Comparison of ENCODE assay signal across 19 cellular contexts in the genomic region with DNA sequence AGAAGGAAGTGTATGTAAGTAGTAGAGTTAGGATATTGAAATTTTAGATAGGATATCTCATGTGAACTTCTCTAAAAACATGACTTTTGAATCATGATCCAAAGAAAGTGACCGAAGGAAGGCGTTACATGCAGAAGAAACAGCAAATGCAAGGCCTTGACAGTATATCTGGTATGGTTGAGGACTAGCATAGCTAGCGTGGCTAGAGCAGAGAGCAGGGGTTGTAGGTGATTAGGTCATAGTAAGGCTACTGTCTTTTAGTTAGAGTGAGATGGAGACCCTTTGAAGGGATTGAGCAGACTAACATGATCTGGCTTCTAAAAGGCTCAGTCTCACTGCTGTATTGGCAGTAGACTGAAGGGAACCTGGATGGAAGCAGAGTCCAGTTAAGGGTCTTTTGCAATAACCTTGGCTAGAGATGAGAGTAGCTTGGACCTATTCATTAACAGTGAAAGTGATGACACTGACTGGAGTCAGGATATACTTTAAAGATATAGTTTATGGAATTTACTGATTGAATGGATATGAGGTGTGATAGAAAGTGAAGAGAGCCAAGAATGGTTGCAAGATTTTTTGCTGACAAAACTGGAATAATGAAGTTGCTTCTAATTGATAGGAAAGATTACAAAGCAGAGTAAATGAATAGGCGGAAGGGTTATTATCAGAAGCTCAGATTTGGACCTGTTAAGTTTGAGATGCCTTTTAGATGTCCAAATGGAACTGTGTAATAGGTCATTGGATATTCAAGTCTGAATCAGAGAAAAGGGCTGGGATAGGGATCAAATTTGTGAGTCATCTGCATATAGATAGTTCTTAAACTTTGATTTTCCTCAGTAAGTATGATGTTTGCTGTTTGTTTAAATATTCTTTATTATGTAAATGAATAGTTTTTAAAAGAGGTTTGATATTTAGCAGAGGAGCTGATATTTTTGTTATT. TPM values are rescaled to one million over a fixed set of nuclear protein-coding genes. Genes with fewer than 3 reads are reported as not detected.
A peak's percentile ranks its signal among the peaks of the same experiment; 100 is the strongest.
DNase-seq lines count a peak whose midpoint lies in the region; ATAC-seq, FAIRE-seq and TF ChIP-seq lines count a peak whose summit lies in the region.
"Had no signal": no experiment of that assay in that cellular context is flagged by ENCODE, and none has a peak within 500 bp of the region (broad histone marks: within the 10 kb centered on the region; RNA-seq: fewer than 3 reads in every experiment).

No MANE protein-coding gene starts in this region.

- H3K4me3 ChIP-seq in bronchial epithelial cell (ENCODE audit: low read depth, low read length) (no peak overlapping the region), left lung (no peak overlapping the region)
- H3K4me3 ChIP-seq: colonic mucosa, SK-N-MC had no signal

- no peak for TF ChIP-seq CTCF in bronchial epithelial cell (IDR thresholded peaks at IDR 0.05; ENCODE audit: insufficient read depth, low read length, severe bottlenecking)
- TF ChIP-seq CTCF in left lung (IDR thresholded peaks at IDR 0.05), result no peak

- H3K4me1 ChIP-seq in left lung, result peaks cover 0 to 10% of the 10 kb centered on the region in 2 donors
- H3K4me1 ChIP-seq: colonic mucosa had no signal

- no peak for ATAC-seq in left lung
- no peak for ATAC-seq in HG02970 (IDR thresholded peaks at IDR 0.05; ENCODE audit: low FRiP score, unreplicated experiment)
- no peak for ATAC-seq in GM21529 (IDR thresholded peaks at IDR 0.05; ENCODE audit: unreplicated experiment)
- ATAC-seq: stimulated activated naive B cell treated with anti-CD40 and anti-IgM and Interleukin-4, amounts not matched to agents 10 μg/mL and 1 μg/mL and 100 μg/mL, for 72 hours had no signal

- peak; percentile 13 for DNase-seq in AG08396 (ENCODE audit: low spot score)
- peak; percentile 38 for DNase-seq in HS-5 (ENCODE audit: low read depth)
- peak; percentile 72 for DNase-seq in bronchial epithelial cell (ENCODE audit: low read depth)
- DNase-seq in left lung, result no peak
- no peak for DNase-seq in cortex of kidney (lab: John Stamatoyannopoulos, UW)
- DNase-seq in cerebellum (ENCODE audit: low spot score), result no peak
- DNase-seq: activated B cell treated with CpG ODN at 0.5 μM for 24 hours; activated CD8-positive, alpha-beta memory T cell treated with anti-CD3 and anti-CD28 coated beads, Interleukin-2, amount 50 U/mL, for 48 hours; activated naive CD8-positive, alpha-beta T cell treated with anti-CD3 and anti-CD28 coated beads for 36 hours; colonic mucosa; naive B cell; NCI-H2081; stimulated activated CD4-positive, alpha-beta T cell treated with anti-CD3 and anti-CD28 coated beads, Interleukin-4, amount 100 ng/mL, for 4 hours; stimulated activated naive B cell treated with anti-CD40 and anti-IgM and Interleukin-4, amounts not matched to agents 10 μg/mL and 1 μg/mL and 100 μg/mL, for 72 hours had no signal

- peaks cover 0 to 13% of the 10 kb centered on the region in 2 donors for H3K9me3 ChIP-seq in left lung
- H3K9me3 ChIP-seq: colonic mucosa had no signal

- H3K27ac ChIP-seq in left lung, result peak overlapping the region; percentile 14 to 55
- H3K27ac ChIP-seq: colonic mucosa had no signal

- intact Hi-C loops in left lung (cut with DNase I), result no loop called here

- H3K36me3 ChIP-seq in bronchial epithelial cell (ENCODE audit: control insufficient read depth, insufficient read depth, low read length) (no peaks in the 10 kb centered on the region), left lung (no peaks in the 10 kb centered on the region)
- H3K36me3 ChIP-seq: colonic mucosa had no signal

- H3K27me3 ChIP-seq in bronchial epithelial cell (ENCODE audit: control insufficient read depth, insufficient read depth, low read length), result no peaks in the 10 kb centered on the region
- H3K27me3 ChIP-seq in left lung, result no peaks in the 10 kb centered on the region
- H3K27me3 ChIP-seq: colonic mucosa had no signal

- no peak for FAIRE-seq in bronchial epithelial cell (lab: Jason Lieb, UNC)
- FAIRE-seq: GM18507, H1 had no signal

RNA-seq across cellular contexts. Expression of a gene that starts 59.8 kb away (rescaled TPM):
- total RNA-seq in bronchial epithelial cell (24.7 and 29.4 TPM in 2 replicates), left lung (10 to 100 TPM; 19.2 to 30.5 TPM), cerebellum (30.0 TPM)

Comparison
In these comparisons a context has a peak if more than half of its experiments do, and no peak if none do; other contexts are left out.
1. DNase-seq: peak in AG08396 (single experiment), HS-5 (single experiment) and bronchial epithelial cell (single experiment); none in left lung (0 of 2), cortex of kidney (single experiment) and cerebellum (single experiment).